In the genomic region with DNA sequence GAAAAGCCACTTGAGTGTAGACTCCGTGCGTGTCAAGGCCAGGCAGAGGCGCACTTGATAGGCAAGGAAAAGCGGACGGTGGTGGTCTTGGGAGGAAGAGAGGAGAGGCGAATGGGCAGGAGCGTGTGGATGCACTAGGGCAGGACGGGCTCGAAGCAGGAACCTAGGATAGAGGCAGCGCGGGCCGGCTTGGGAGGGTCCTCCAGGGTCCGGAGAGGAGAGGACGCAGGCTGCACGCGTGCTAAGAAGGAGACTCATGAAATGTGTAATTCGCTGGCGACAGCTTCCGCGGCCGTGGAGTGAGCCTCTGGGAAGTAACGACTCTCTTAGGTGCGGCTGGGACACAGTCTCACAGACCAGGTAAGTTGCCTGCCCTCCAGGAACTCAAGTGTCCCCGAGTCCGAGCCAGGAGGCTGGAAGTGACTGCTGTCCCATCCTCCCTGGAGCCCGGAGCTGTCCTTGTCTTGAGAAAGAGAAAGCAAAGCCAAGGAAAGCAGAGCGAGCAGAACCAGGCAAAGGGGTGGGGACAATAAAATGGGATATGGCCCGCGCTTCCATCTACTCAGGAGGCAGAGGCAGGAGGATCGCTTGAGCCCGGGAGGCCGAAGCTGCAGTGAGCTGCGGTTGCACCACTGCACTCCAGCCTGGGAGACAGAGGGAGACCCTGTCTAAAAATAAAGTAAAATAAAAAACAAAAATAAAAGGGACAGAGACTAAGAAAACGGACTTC, we compare ENCODE assay signal across 8 cellular contexts. TPM values are rescaled to one million over a fixed set of nuclear protein-coding genes. Genes with fewer than 3 reads are reported as not detected.
DNase-seq lines count a peak whose midpoint lies in the region; ATAC-seq and TF ChIP-seq lines count a peak whose summit lies in the region.

No MANE protein-coding gene starts in this region.

- H3K36me3 ChIP-seq in stomach = no peaks in the 10 kb centered on the region

- H3K4me3 Mint-ChIP-seq in activated CD4-positive, alpha-beta T cell treated with anti-CD3 and anti-CD28 coated beads for 36 hours = peak overlapping the region; percentile 80
- H3K4me3 Mint-ChIP-seq in activated T-helper 17 cell treated with anti-CD3 and anti-CD28 coated beads, Interleukin-2, amount 50 U/mL, for 72 hours = peak overlapping the region; percentile 78
- peak overlapping the region; percentile 87 to 94 (median 90) for H3K4me3 Mint-ChIP-seq in immature natural killer cell

- no peak for TF ChIP-seq EP300 in stomach (IDR thresholded peaks at IDR 0.05)

- H3K27ac ChIP-seq in stomach = peak overlapping the region; percentile 91 to 96 (median 95)

- H3K4me3 ChIP-seq in stomach = peak overlapping the region; percentile 73 to 96 (median 88)

- no peak for ATAC-seq in activated CD4-positive, alpha-beta T cell treated with anti-CD3 and anti-CD28 coated beads for 36 hours
- ATAC-seq in activated T-helper 17 cell treated with anti-CD3 and anti-CD28 coated beads, Interleukin-2, amount 50 U/mL, for 72 hours (replicated peaks) = no peak
- no peak for ATAC-seq in HG03521 (IDR thresholded peaks at IDR 0.05; ENCODE audit: unreplicated experiment)

- intact Hi-C loops in activated CD4-positive, alpha-beta T cell treated with anti-CD3 and anti-CD28 coated beads for 36 hours (cut with DNase I, micrococcal nuclease) = loop anchor here (1.0 to 10.0 kb wide), 10 partner anchors 9 to 993 kb away; a partner anchor contains a TSS
- intact Hi-C loops in stomach (cut with DNase I; ENCODE audit: low total_unique reads) = loop anchor here (10.0 kb wide), 1 partner anchor 91 kb away; no protein-coding TSS in a partner anchor

- no peaks in the 10 kb centered on the region for H3K9me3 ChIP-seq in stomach

- H3K27me3 ChIP-seq in stomach = no peaks in the 10 kb centered on the region

- CTCF ChIA-PET in activated CD4-positive, alpha-beta T cell treated with anti-CD3 and anti-CD28 coated beads for 36 hours (lab: Charles Lee) = interaction anchor here (0.6 to 2.4 kb wide), 5 partner anchors 9 to 696 kb away, joined by 3 to 14 read pairs (median 3); no protein-coding TSS in a partner anchor

- peaks cover 13 to 42% (median 39%) of the 10 kb centered on the region in 4 donors for H3K4me1 ChIP-seq in stomach

- 86 to 89% (median 87%) methylated on average over 32 to 34 of the region's 34 CpGs for WGBS in stomach, 5 donors

- no peaks in the 10 kb centered on the region for H3K27me3 Mint-ChIP-seq in activated CD4-positive, alpha-beta T cell treated with anti-CD3 and anti-CD28 coated beads for 36 hours
- H3K27me3 Mint-ChIP-seq in activated T-helper 17 cell treated with anti-CD3 and anti-CD28 coated beads, Interleukin-2, amount 50 U/mL, for 72 hours = no peaks in the 10 kb centered on the region
- H3K27me3 Mint-ChIP-seq in immature natural killer cell (ENCODE audit: low read depth in 3 of 3) = peaks cover 9 to 17% (median 12%) of the 10 kb centered on the region in 3 donors

- H3K4me1 Mint-ChIP-seq in activated CD4-positive, alpha-beta T cell treated with anti-CD3 and anti-CD28 coated beads for 36 hours = peaks cover 41% of the 10 kb centered on the region
- H3K4me1 Mint-ChIP-seq in activated T-helper 17 cell treated with anti-CD3 and anti-CD28 coated beads, Interleukin-2, amount 50 U/mL, for 72 hours = peaks cover 25% of the 10 kb centered on the region
- H3K4me1 Mint-ChIP-seq in immature natural killer cell = peaks cover 40 to 42% of the 10 kb centered on the region in 2 donors

- no peak for TF ChIP-seq POLR2A in stomach (IDR thresholded peaks at IDR 0.05)

- H3K36me3 Mint-ChIP-seq in activated CD4-positive, alpha-beta T cell treated with anti-CD3 and anti-CD28 coated beads for 36 hours (ENCODE audit: low read depth) = peaks cover 6% of the 10 kb centered on the region
- H3K36me3 Mint-ChIP-seq in activated T-helper 17 cell treated with anti-CD3 and anti-CD28 coated beads, Interleukin-2, amount 50 U/mL, for 72 hours (ENCODE audit: low read depth) = peaks cover 5% of the 10 kb centered on the region
- no peaks in the 10 kb centered on the region for H3K36me3 Mint-ChIP-seq in immature natural killer cell

- DNase-seq in activated CD4-positive, alpha-beta T cell treated with anti-CD3 and anti-CD28 coated beads for 36 hours = no peak
- DNase-seq in activated CD4-positive, alpha-beta T cell treated with anti-CD3 and anti-CD28 coated beads for 4 hours = no peak
- DNase-seq in immature natural killer cell (no peak), stomach (no peak), NCI-H82 treated with DMSO at 0.1 percent for 48 hours (lab: John Stamatoyannopoulos, UW; ENCODE audit: unreplicated experiment) (no peak), anterior cingulate cortex (lab: John Stamatoyannopoulos, UW) (no peak)

- TF ChIP-seq CTCF in stomach (IDR thresholded peaks at IDR 0.05) = no peak

- POLR2A ChIA-PET in activated CD4-positive, alpha-beta T cell treated with anti-CD3 and anti-CD28 coated beads for 36 hours (lab: Charles Lee) = no interaction called here

- H3K27ac Mint-ChIP-seq in activated CD4-positive, alpha-beta T cell treated with anti-CD3 and anti-CD28 coated beads for 36 hours = peak overlapping the region; percentile 79
- peak overlapping the region; percentile 57 for H3K27ac Mint-ChIP-seq in activated T-helper 17 cell treated with anti-CD3 and anti-CD28 coated beads, Interleukin-2, amount 50 U/mL, for 72 hours
- H3K27ac Mint-ChIP-seq in immature natural killer cell = peak overlapping the region in 5 of 6 donors; percentile 74 to 90 (median 85)

- no peaks in the 10 kb centered on the region for H3K9me3 Mint-ChIP-seq in activated CD4-positive, alpha-beta T cell treated with anti-CD3 and anti-CD28 coated beads for 36 hours (ENCODE audit: low read depth)
- no peaks in the 10 kb centered on the region for H3K9me3 Mint-ChIP-seq in activated T-helper 17 cell treated with anti-CD3 and anti-CD28 coated beads, Interleukin-2, amount 50 U/mL, for 72 hours
- no peaks in the 10 kb centered on the region for H3K9me3 Mint-ChIP-seq in immature natural killer cell

RNA-seq across cellular contexts. Expression of a gene that starts 0.8 kb away (rescaled TPM):
- total RNA-seq in activated CD4-positive, alpha-beta T cell treated with anti-CD3 and anti-CD28 coated beads for 36 hours = 10 to 100 TPM; 13.1 to 13.3 TPM
- 10 to 100 TPM in 1 of 2 donors, 1 to 10 TPM in 1; 8.5 to 13.6 TPM for total RNA-seq in activated T-helper 17 cell treated with anti-CD3 and anti-CD28 coated beads, Interleukin-2, amount 50 U/mL, for 72 hours
- polyA plus RNA-seq in immature natural killer cell (10 to 100 TPM; 12.8 to 21.0 (median 14.6) TPM), stomach (1 to 10 TPM; 3.2 to 3.8 (median 3.7) TPM)
- 10 to 100 TPM in 4 of 5 donors, 1 to 10 TPM in 1; 6.2 to 19.1 (median 14.7) TPM for total RNA-seq in stomach

RNA-seq across cellular contexts. Expression of a gene that starts 37.2 kb away (rescaled TPM):
- total RNA-seq in activated CD4-positive, alpha-beta T cell treated with anti-CD3 and anti-CD28 coated beads for 36 hours = under 1 TPM; 0.14 to 0.19 TPM
- under 1 TPM in 1 of 2 donors, not detected in 1; 0.08 TPM for total RNA-seq in activated T-helper 17 cell treated with anti-CD3 and anti-CD28 coated beads, Interleukin-2, amount 50 U/mL, for 72 hours
- polyA plus RNA-seq in immature natural killer cell (not detected), stomach (under 1 TPM in 2 of 3 donors, not detected in 1; 0.08 to 0.12 TPM)
- total RNA-seq in stomach = under 1 TPM in 2 of 5 donors, not detected in 3; 0.37 to 0.45 TPM
